ENCODE assay signal across 28 cellular contexts in the genomic region with DNA sequence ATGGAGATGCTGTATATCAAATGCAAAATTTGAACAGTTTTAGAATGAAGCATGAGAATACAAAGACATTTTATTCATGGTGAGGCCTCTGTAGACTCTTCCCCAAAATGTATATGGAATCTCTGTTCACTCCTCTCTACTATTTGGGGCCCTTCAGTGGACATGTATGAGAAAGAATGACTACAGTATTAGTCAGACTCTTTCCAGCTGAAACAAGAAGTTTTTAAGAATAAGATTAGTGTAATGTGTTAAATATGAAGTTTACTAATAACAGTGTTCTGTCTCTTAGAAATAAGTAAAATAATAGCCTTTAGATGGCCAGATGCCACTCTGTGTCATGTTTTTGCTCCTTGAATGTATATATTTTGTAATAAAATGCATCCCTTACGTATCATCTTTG.
DNase-seq lines count a peak whose midpoint lies in the region; ATAC-seq, FAIRE-seq and TF ChIP-seq lines count a peak whose summit lies in the region.
"Had no signal": no experiment of that assay in that cellular context is flagged by ENCODE, and none has a peak within 500 bp of the region (broad histone marks: within the 10 kb centered on the region; RNA-seq: fewer than 3 reads in every experiment).

No MANE protein-coding gene starts in this region.

- H2AFZ ChIP-seq in astrocyte (ENCODE audit: low read depth, low read length) (no peak overlapping the region), GM23338 (no peak overlapping the region)
- H2AFZ ChIP-seq: neural progenitor cell had no signal

- H3K4me1 Mint-ChIP-seq in MCF 10A (ENCODE audit: insufficient read depth, unreplicated experiment) (peaks cover 25% of the 10 kb centered on the region), astrocyte (ENCODE audit: low read depth, unreplicated experiment) (peaks cover 39% of the 10 kb centered on the region), GM23338 (peaks cover 24% of the 10 kb centered on the region)
- no peaks in the 10 kb centered on the region for H3K4me1 Mint-ChIP-seq in activated naive CD8-positive, alpha-beta T cell treated with anti-CD3 and anti-CD28 coated beads for 36 hours
- H3K4me1 Mint-ChIP-seq: T-cell had no signal

- no peak overlapping the region for H3K9ac ChIP-seq in astrocyte (ENCODE audit: low read length)
- H3K9ac ChIP-seq: neural progenitor cell had no signal

- TF ChIP-seq CTCF in MCF 10A (IDR thresholded peaks at IDR 0.05; ENCODE audit: unreplicated experiment): no peak
- no peak for TF ChIP-seq CTCF in breast epithelium (IDR thresholded peaks at IDR 0.05)
- TF ChIP-seq CTCF in astrocyte (IDR thresholded peaks at IDR 0.05; ENCODE audit: insufficient read depth, low read depth, low read length): no peak
- no peak for TF ChIP-seq CTCF in GM23338 (conservative IDR thresholded peaks at IDR 0.05; ENCODE audit: low read depth in 2 of 2)
- TF ChIP-seq CTCF in A673 (conservative IDR thresholded peaks at IDR 0.05; ENCODE audit: low read depth, low read length): no peak

- BruUV-seq in MCF 10A (replicated peaks; lab: Mats Ljungman, UMichigan) (no TSS peak), A673 (replicated peaks; lab: Mats Ljungman, UMichigan) (no TSS peak)

- no peaks in the 10 kb centered on the region for H4K20me1 ChIP-seq in astrocyte (ENCODE audit: insufficient read depth, low read length)
- H4K20me1 ChIP-seq in GM23338 (replicated peaks; ENCODE audit: insufficient read depth): no peaks in the 10 kb centered on the region

- H3K4me3 ChIP-seq in breast epithelium (no peak overlapping the region), astrocyte (ENCODE audit: insufficient read depth, low read depth, low read length) (no peak overlapping the region), GM23338 (no peak overlapping the region), A673 (ENCODE audit: low read depth, low read length, poor library complexity, severe bottlenecking) (no peak overlapping the region)
- H3K4me3 ChIP-seq: neural progenitor cell, psoas muscle, skin epidermis, upper lobe of right lung had no signal

- POLR2A ChIA-PET in MCF 10A (lab: Yijun Ruan, JAX): no interaction called here
- POLR2A ChIA-PET in A673 (lab: Charles Lee; ENCODE audit: low non-redundant PET): no interaction called here

- H3K4me3 Mint-ChIP-seq in MCF 10A (ENCODE audit: unreplicated experiment) (no peak overlapping the region), astrocyte (ENCODE audit: unreplicated experiment) (no peak overlapping the region), GM23338 (no peak overlapping the region)
- no peak overlapping the region for H3K4me3 Mint-ChIP-seq in activated naive CD8-positive, alpha-beta T cell treated with anti-CD3 and anti-CD28 coated beads for 36 hours
- H3K4me3 Mint-ChIP-seq: activated CD8-positive, alpha-beta memory T cell treated with anti-CD3 and anti-CD28 coated beads, Interleukin-2, amount 10 ng/mL, durations not matched to agents 7 days and 5 days; activated naive CD8-positive, alpha-beta T cell; activated T-helper 1 cell treated with anti-CD3 and anti-CD28 coated beads, Interleukin-12 subunit alpha, Interleukin-12 subunit beta, Interleukin-2, Interleukin-4 antibody, amounts not matched to agents 30 ng/mL and 10 ng/mL and 1 ng/mL, durations not matched to agents 14 hours and 24 hours and 36 hours; brain; H9; neural progenitor cell; stimulated activated naive CD8-positive, alpha-beta T cell treated with anti-CD3 and anti-CD28 coated beads, Interleukin-15, Interleukin-2, amounts not matched to agents 100 ng/mL and 50 ng/mL, for 24 hours; T-cell had no signal

- H3K36me3 Mint-ChIP-seq in MCF 10A (ENCODE audit: insufficient read depth, unreplicated experiment) (no peaks in the 10 kb centered on the region), astrocyte (ENCODE audit: low read depth, unreplicated experiment) (no peaks in the 10 kb centered on the region), GM23338 (ENCODE audit: low read depth) (no peaks in the 10 kb centered on the region)
- no peaks in the 10 kb centered on the region for H3K36me3 Mint-ChIP-seq in activated naive CD8-positive, alpha-beta T cell treated with anti-CD3 and anti-CD28 coated beads for 36 hours
- H3K36me3 Mint-ChIP-seq: activated naive CD8-positive, alpha-beta T cell; brain; neural progenitor cell; T-cell had no signal

- no peak overlapping the region for H3K27ac ChIP-seq in breast epithelium
- no peak overlapping the region for H3K27ac ChIP-seq in astrocyte (ENCODE audit: low read depth, low read length)
- no peak overlapping the region for H3K27ac ChIP-seq in GM23338 (ENCODE audit: low read depth)
- no peak overlapping the region for H3K27ac ChIP-seq in A673 (ENCODE audit: low read depth, low read length, poor library complexity, severe bottlenecking)
- H3K27ac ChIP-seq: 22Rv1, neural progenitor cell, psoas muscle, upper lobe of right lung had no signal

- intact Hi-C loops in MCF 10A (cut with micrococcal nuclease): no loop called here
- intact Hi-C loops in breast epithelium (cut with DNase I; ENCODE audit: low total_unique reads): no loop called here
- intact Hi-C loops in A673 (cut with micrococcal nuclease; ENCODE audit: unreplicated experiment): no loop called here

- H3K79me2 ChIP-seq in astrocyte (ENCODE audit: insufficient read depth, low read length) (no peaks in the 10 kb centered on the region), GM23338 (replicated peaks; ENCODE audit: insufficient read depth) (no peaks in the 10 kb centered on the region)

- no peak for ATAC-seq in GM23338
- ATAC-seq in HG02973 (IDR thresholded peaks at IDR 0.05; ENCODE audit: unreplicated experiment): no peak
- ATAC-seq: activated CD8-positive, alpha-beta memory T cell treated with anti-CD3 and anti-CD28 coated beads, Interleukin-2, amount 10 ng/mL, durations not matched to agents 7 days and 5 days; psoas muscle; T-cell; upper lobe of right lung had no signal

- H3K27me3 ChIP-seq in breast epithelium: no peaks in the 10 kb centered on the region
- H3K27me3 ChIP-seq in astrocyte (ENCODE audit: insufficient read depth, low read length): no peaks in the 10 kb centered on the region
- no peaks in the 10 kb centered on the region for H3K27me3 ChIP-seq in GM23338 (ENCODE audit: insufficient read depth)
- H3K27me3 ChIP-seq in A673 (replicated peaks; ENCODE audit: insufficient read depth, low read depth, low read length, poor library complexity): no peaks in the 10 kb centered on the region
- H3K27me3 ChIP-seq: BE2C, neural progenitor cell, upper lobe of right lung had no signal

- TF ChIP-seq POLR2A in breast epithelium (IDR thresholded peaks at IDR 0.05): no peak

- no peak for DNase-seq in MCF 10A (ENCODE audit: unreplicated experiment)
- DNase-seq in breast epithelium (ENCODE audit: low spot score in 2 of 2): no peak
- peak; percentile 35 for DNase-seq in astrocyte (ENCODE audit: low read depth)
- DNase-seq in iris pigment epithelial cell (ENCODE audit: low read depth): peak; percentile 45
- no peak for DNase-seq in GM23338 (ENCODE audit: low spot score)
- DNase-seq in A673 (ENCODE audit: low spot score): no peak
- DNase-seq in activated naive CD8-positive, alpha-beta T cell treated with anti-CD3 and anti-CD28 coated beads for 36 hours: no peak
- DNase-seq: activated CD4-positive, alpha-beta T cell treated with anti-CD3 and anti-CD28 coated beads for 4 hours; activated CD8-positive, alpha-beta memory T cell treated with anti-CD3 and anti-CD28 coated beads, Interleukin-2, amount 10 ng/mL, durations not matched to agents 7 days and 5 days; BE2C; Caco-2; dermis blood vessel endothelial cell; H9; NCI-H510A treated with DMSO at 0.1 percent for 48 hours; psoas muscle; Right ventricle myocardium superior; stimulated activated CD4-positive, alpha-beta T cell treated with anti-CD3 and anti-CD28 coated beads, Interleukin-2, amount 100 ng/mL, for 48 hours; T-cell; upper lobe of right lung had no signal

- H3F3A ChIP-seq in GM23338 (replicated peaks; ENCODE audit: low read depth): no peaks in the 10 kb centered on the region

- no peaks in the 10 kb centered on the region for H3K9me2 ChIP-seq in GM23338 (ENCODE audit: insufficient read depth)

- CTCF ChIA-PET in MCF 10A (lab: Yijun Ruan, JAX) (no interaction called here), A673 (lab: Charles Lee) (no interaction called here)

- H3K27ac Mint-ChIP-seq in MCF 10A (ENCODE audit: low read depth, unreplicated experiment): peak overlapping the region; percentile 61
- peak overlapping the region; percentile 60 for H3K27ac Mint-ChIP-seq in astrocyte (ENCODE audit: unreplicated experiment)
- no peak overlapping the region for H3K27ac Mint-ChIP-seq in GM23338
- H3K27ac Mint-ChIP-seq in activated naive CD8-positive, alpha-beta T cell treated with anti-CD3 and anti-CD28 coated beads for 36 hours: no peak overlapping the region
- H3K27ac Mint-ChIP-seq: activated CD8-positive, alpha-beta memory T cell treated with anti-CD3 and anti-CD28 coated beads, Interleukin-2, amount 10 ng/mL, durations not matched to agents 7 days and 5 days; activated naive CD8-positive, alpha-beta T cell; activated T-helper 1 cell treated with anti-CD3 and anti-CD28 coated beads, Interleukin-12 subunit alpha, Interleukin-12 subunit beta, Interleukin-2, Interleukin-4 antibody, amounts not matched to agents 30 ng/mL and 10 ng/mL and 1 ng/mL, durations not matched to agents 14 hours and 24 hours and 36 hours; H9; neural progenitor cell; stimulated activated naive CD8-positive, alpha-beta T cell treated with anti-CD3 and anti-CD28 coated beads, Interleukin-15, Interleukin-2, amounts not matched to agents 100 ng/mL and 50 ng/mL, for 24 hours; T-cell had no signal

- no peaks in the 10 kb centered on the region for H3K9me3 Mint-ChIP-seq in MCF 10A (ENCODE audit: unreplicated experiment)
- no peaks in the 10 kb centered on the region for H3K9me3 Mint-ChIP-seq in astrocyte (ENCODE audit: unreplicated experiment)
- H3K9me3 Mint-ChIP-seq in GM23338: no peaks in the 10 kb centered on the region
- H3K9me3 Mint-ChIP-seq in activated naive CD8-positive, alpha-beta T cell treated with anti-CD3 and anti-CD28 coated beads for 36 hours: no peaks in the 10 kb centered on the region
- H3K9me3 Mint-ChIP-seq: activated T-helper 1 cell treated with anti-CD3 and anti-CD28 coated beads, Interleukin-12 subunit alpha, Interleukin-12 subunit beta, Interleukin-2, Interleukin-4 antibody, amounts not matched to agents 30 ng/mL and 10 ng/mL and 1 ng/mL, durations not matched to agents 14 hours and 24 hours and 36 hours; brain; H9; neural progenitor cell; stimulated activated naive CD8-positive, alpha-beta T cell treated with anti-CD3 and anti-CD28 coated beads, Interleukin-15, Interleukin-2, amounts not matched to agents 100 ng/mL and 50 ng/mL, for 24 hours; T-cell had no signal

- no peaks in the 10 kb centered on the region for H3K9me3 ChIP-seq in breast epithelium
- H3K9me3 ChIP-seq in astrocyte (ENCODE audit: insufficient read depth, low read depth, low read length): no peaks in the 10 kb centered on the region
- H3K9me3 ChIP-seq in A673 (ENCODE audit: low read depth, low read length, poor library complexity, severe bottlenecking): no peaks in the 10 kb centered on the region
- H3K9me3 ChIP-seq: BE2C, Caco-2, psoas muscle, upper lobe of right lung had no signal

- H3K4me1 ChIP-seq in breast epithelium (no peaks in the 10 kb centered on the region), astrocyte (ENCODE audit: insufficient read depth, low read length) (no peaks in the 10 kb centered on the region), GM23338 (ENCODE audit: insufficient read depth) (peaks cover 15% of the 10 kb centered on the region), A673 (ENCODE audit: insufficient read depth, low read length, poor library complexity, severe bottlenecking) (peaks cover 6% of the 10 kb centered on the region)
- H3K4me1 ChIP-seq: psoas muscle, upper lobe of right lung had no signal

- H3K4me2 ChIP-seq in astrocyte (ENCODE audit: low read length) (no peak overlapping the region), GM23338 (no peak overlapping the region)
- H3K4me2 ChIP-seq: neural progenitor cell had no signal

- FAIRE-seq in astrocyte (lab: Jason Lieb, UNC): no peak
- FAIRE-seq: endothelial cell of umbilical vein had no signal

- H3K36me3 ChIP-seq in breast epithelium (no peaks in the 10 kb centered on the region), astrocyte (ENCODE audit: insufficient read depth, low read length) (no peaks in the 10 kb centered on the region), GM23338 (ENCODE audit: insufficient read depth) (no peaks in the 10 kb centered on the region), A673 (ENCODE audit: insufficient read depth, low read length, poor library complexity, severe bottlenecking) (no peaks in the 10 kb centered on the region)
- H3K36me3 ChIP-seq: BE2C, neural progenitor cell, upper lobe of right lung had no signal

- H3K27me3 Mint-ChIP-seq in MCF 10A (ENCODE audit: insufficient read depth, unreplicated experiment) (no peaks in the 10 kb centered on the region), astrocyte (ENCODE audit: low read depth, unreplicated experiment) (no peaks in the 10 kb centered on the region), GM23338 (ENCODE audit: insufficient read depth, low read depth, poor library complexity) (peaks cover 2% of the 10 kb centered on the region)
- no peaks in the 10 kb centered on the region for H3K27me3 Mint-ChIP-seq in activated naive CD8-positive, alpha-beta T cell treated with anti-CD3 and anti-CD28 coated beads for 36 hours
- H3K27me3 Mint-ChIP-seq: brain; stimulated activated naive CD8-positive, alpha-beta T cell treated with anti-CD3 and anti-CD28 coated beads, Interleukin-15, Interleukin-2, amounts not matched to agents 100 ng/mL and 50 ng/mL, for 24 hours; T-cell had no signal

Comparison
In these comparisons a context has a peak if more than half of its experiments do, and no peak if none do; other contexts are left out.
1. DNase-seq: peak in astrocyte (single experiment) and iris pigment epithelial cell (single experiment); none in MCF 10A (single experiment), breast epithelium (0 of 2), GM23338 (single experiment), A673 (single experiment) and activated naive CD8-positive, alpha-beta T cell treated with anti-CD3 and anti-CD28 coated beads for 36 hours (single experiment).
2. H3K27ac Mint-ChIP-seq: peak in MCF 10A (single experiment) and astrocyte (single experiment); none in GM23338 (single experiment) and activated naive CD8-positive, alpha-beta T cell treated with anti-CD3 and anti-CD28 coated beads for 36 hours (single experiment).